9 cellular contexts compared by ENCODE assay signal in the genomic region with DNA sequence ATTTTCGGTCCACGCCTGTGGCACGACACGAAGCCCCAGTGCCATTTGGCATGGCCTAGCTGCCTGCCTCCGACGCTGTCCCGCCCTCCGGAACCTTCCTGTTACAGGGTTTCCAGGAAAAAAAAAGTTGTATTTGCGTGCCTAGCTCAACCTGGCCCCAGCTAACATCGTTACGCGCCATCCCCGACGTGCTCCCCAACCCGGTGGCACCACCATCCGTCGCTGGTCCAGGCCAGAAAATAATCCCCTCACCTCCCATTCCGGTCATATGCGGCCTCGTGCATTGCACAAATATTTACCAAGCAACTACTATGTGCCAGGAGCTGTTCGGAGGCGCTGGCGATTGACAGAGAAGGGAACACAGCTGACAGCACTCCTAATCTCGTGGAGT. TPM values are rescaled to one million over a fixed set of nuclear protein-coding genes. Genes with fewer than 3 reads are reported as not detected.
DNase-seq lines count a peak whose midpoint lies in the region; ATAC-seq and TF ChIP-seq lines count a peak whose summit lies in the region.
"Had no signal": no experiment of that assay in that cellular context is flagged by ENCODE, and none has a peak within 500 bp of the region (broad histone marks: within the 10 kb centered on the region; RNA-seq: fewer than 3 reads in every experiment).

No MANE protein-coding gene starts in this region.

- no peak overlapping the region for H2BK120ac ChIP-seq in neuronal stem cell (ENCODE audit: low read depth, low read length)

- no peaks in the 10 kb centered on the region for H3K79me1 ChIP-seq in neuronal stem cell (ENCODE audit: low read depth, low read length)

- no peak overlapping the region for H3K27ac ChIP-seq in CD4-positive, CD25-positive, alpha-beta regulatory T cell (ENCODE audit: insufficient read depth, low read length, poor library complexity, severe bottlenecking)
- H3K27ac ChIP-seq in endodermal cell (ENCODE audit: low read depth, low read length) (no peak overlapping the region), neuronal stem cell (replicated peaks; ENCODE audit: low read length) (no peak overlapping the region)

- H3K9me3 Mint-ChIP-seq in CD4-positive, CD25-positive, alpha-beta regulatory T cell, result no peaks in the 10 kb centered on the region
- peaks cover 16% of the 10 kb centered on the region for H3K9me3 Mint-ChIP-seq in endodermal cell

- no peak overlapping the region for H3K27ac Mint-ChIP-seq in CD4-positive, CD25-positive, alpha-beta regulatory T cell
- H3K27ac Mint-ChIP-seq in endodermal cell, result no peak overlapping the region

- H3K18ac ChIP-seq in neuronal stem cell (ENCODE audit: low read length), result peak overlapping the region; percentile 86

- no peaks in the 10 kb centered on the region for H3K9me3 ChIP-seq in CD4-positive, CD25-positive, alpha-beta regulatory T cell (ENCODE audit: control insufficient read depth in 2 of 2, low read length in 2 of 2)
- peaks cover 6% of the 10 kb centered on the region; the same call in 1 of the 2 replicates for H3K9me3 ChIP-seq in NT2/D1 (ENCODE audit: insufficient read depth, low read length)
- no peaks in the 10 kb centered on the region for H3K9me3 ChIP-seq in endodermal cell (ENCODE audit: control insufficient read depth, low read length)
- peaks cover 8 to 9% of the 10 kb centered on the region in 2 donors for H3K9me3 ChIP-seq in neuronal stem cell (replicated peaks in 1 of 2; ENCODE audit: control insufficient read depth in 2 of 2, insufficient read depth in 1 of 2, low read depth in 1 of 2, low read length in 2 of 2)

- H2BK5ac ChIP-seq in neuronal stem cell (ENCODE audit: low read length), result no peak overlapping the region

- H3K27me3 Mint-ChIP-seq in CD4-positive, CD25-positive, alpha-beta regulatory T cell, result peaks cover 45% of the 10 kb centered on the region
- peaks cover 80% of the 10 kb centered on the region for H3K27me3 Mint-ChIP-seq in endodermal cell (ENCODE audit: insufficient read depth)

- H3K27me3 ChIP-seq in CD4-positive, CD25-positive, alpha-beta regulatory T cell (ENCODE audit: control insufficient read depth, insufficient read depth, low read length), result no peaks in the 10 kb centered on the region
- peaks cover 49% of the 10 kb centered on the region for H3K27me3 ChIP-seq in NT2/D1 (ENCODE audit: insufficient read depth, insufficient read length)
- peaks cover 42% of the 10 kb centered on the region for H3K27me3 ChIP-seq in endodermal cell (ENCODE audit: control insufficient read depth, insufficient read depth, low read length, poor library complexity, severe bottlenecking)
- H3K27me3 ChIP-seq in neuronal stem cell (ENCODE audit: control insufficient read depth in 3 of 3, insufficient read depth in 3 of 3, low read depth in 1 of 3, low read length in 3 of 3), result peaks cover 0 to 25% (median 8%) of the 10 kb centered on the region in 3 experiments

- no peak for ATAC-seq in CD4-positive, CD25-positive, alpha-beta regulatory T cell (ENCODE audit: low read depth in 2 of 2)
- ATAC-seq in HG03432 (IDR thresholded peaks at IDR 0.05; ENCODE audit: unreplicated experiment), result no peak
- no peak for ATAC-seq in HG02840 (IDR thresholded peaks at IDR 0.05; ENCODE audit: low FRiP score, unreplicated experiment)
- no peak for ATAC-seq in GM19467 (IDR thresholded peaks at IDR 0.05; ENCODE audit: unreplicated experiment)

- no peak overlapping the region for H3K23ac ChIP-seq in neuronal stem cell (ENCODE audit: low read depth, low read length, poor library complexity)

- H2AFZ ChIP-seq in neuronal stem cell (ENCODE audit: low read length), result peak overlapping the region; percentile 93

- H3K36me3 Mint-ChIP-seq in CD4-positive, CD25-positive, alpha-beta regulatory T cell, result no peaks in the 10 kb centered on the region
- no peaks in the 10 kb centered on the region for H3K36me3 Mint-ChIP-seq in endodermal cell (ENCODE audit: low read depth)

- H3K4me1 Mint-ChIP-seq in CD4-positive, CD25-positive, alpha-beta regulatory T cell, result peaks cover 0 to 15% (median 4%) of the 10 kb centered on the region in 4 donors
- H3K4me1 Mint-ChIP-seq in endodermal cell, result peaks cover under 1% of the 10 kb centered on the region

- no peak overlapping the region for H2BK12ac ChIP-seq in neuronal stem cell (ENCODE audit: low read length)

- H4K8ac ChIP-seq in neuronal stem cell (ENCODE audit: low read depth, low read length), result no peak overlapping the region

- H3K4me3 Mint-ChIP-seq in CD4-positive, CD25-positive, alpha-beta regulatory T cell, result peak overlapping the region; percentile 58 to 82 (median 76)
- peak overlapping the region; percentile 47 for H3K4me3 Mint-ChIP-seq in endodermal cell

- no peaks in the 10 kb centered on the region for H3K36me3 ChIP-seq in CD4-positive, CD25-positive, alpha-beta regulatory T cell (ENCODE audit: control insufficient read depth, insufficient read depth, low read length)
- H3K36me3 ChIP-seq in NT2/D1 (ENCODE audit: insufficient read depth, insufficient read length, low read length), result no peaks in the 10 kb centered on the region
- no peaks in the 10 kb centered on the region for H3K36me3 ChIP-seq in endodermal cell (ENCODE audit: control insufficient read depth, insufficient read depth, low read length)
- no peaks in the 10 kb centered on the region for H3K36me3 ChIP-seq in neuronal stem cell (replicated peaks in 1 of 2; ENCODE audit: control insufficient read depth in 2 of 2, insufficient read depth in 2 of 2, low read length in 2 of 2)

- 77 to 88% methylated on average over 20 to 24 of the region's 24 CpGs for WGBS in endodermal cell (ENCODE audit: insufficient coverage in 1 of 2, insufficient read length in 1 of 2), 2 experiments
- no CpG with 5 or more reads among the region's 24 CpGs for WGBS in neuronal stem cell (ENCODE audit: extremely low coverage in 2 of 2, insufficient read length in 2 of 2, insufficient replicate concordance in 1 of 2), 2 donors

- peak overlapping the region; percentile 92 for H3K4me2 ChIP-seq in neuronal stem cell (ENCODE audit: insufficient read depth, low read length, poor library complexity, severe bottlenecking)

- no peak overlapping the region for H4K91ac ChIP-seq in neuronal stem cell (ENCODE audit: low read depth, low read length, poor library complexity)

- H2BK15ac ChIP-seq in neuronal stem cell (ENCODE audit: low read length), result no peak overlapping the region

- H3K9ac ChIP-seq in NT2/D1 (ENCODE audit: insufficient read length, low read depth), result peak overlapping the region; percentile 73
- H3K9ac ChIP-seq in endodermal cell (ENCODE audit: extremely low read depth, low read length, poor library complexity, severe bottlenecking), result no peak overlapping the region
- H3K9ac ChIP-seq in neuronal stem cell (ENCODE audit: low read depth, low read length, poor library complexity), result peak overlapping the region; percentile 64

- peak overlapping the region; percentile 19 for H3K4me3 ChIP-seq in CD4-positive, CD25-positive, alpha-beta regulatory T cell (ENCODE audit: low read depth, low read length)
- peak overlapping the region; percentile 68 for H3K4me3 ChIP-seq in NT2/D1 (ENCODE audit: insufficient read length, low read depth)
- peak overlapping the region; percentile 75 for H3K4me3 ChIP-seq in endodermal cell (ENCODE audit: low read length)
- peak overlapping the region; percentile 43 to 49 for H3K4me3 ChIP-seq in neuronal stem cell (ENCODE audit: low read length in 2 of 2)

- no peak overlapping the region for H3K14ac ChIP-seq in neuronal stem cell (ENCODE audit: low read length)

- no peak for TF ChIP-seq CTCF in endodermal cell (conservative IDR thresholded peaks at IDR 0.05)

- H2AK5ac ChIP-seq in neuronal stem cell (ENCODE audit: low read depth, low read length), result peak overlapping the region; percentile 68

- H3K4ac ChIP-seq in neuronal stem cell (ENCODE audit: low read length), result no peak overlapping the region

- H3K4me1 ChIP-seq in CD4-positive, CD25-positive, alpha-beta regulatory T cell (ENCODE audit: control insufficient read depth, insufficient read depth, low read length, poor library complexity, severe bottlenecking), result peaks cover 11% of the 10 kb centered on the region
- H3K4me1 ChIP-seq in NT2/D1 (ENCODE audit: insufficient read depth, insufficient read length), result peaks cover 13% of the 10 kb centered on the region
- no peaks in the 10 kb centered on the region for H3K4me1 ChIP-seq in endodermal cell (ENCODE audit: control insufficient read depth, insufficient read depth, low read length)
- H3K4me1 ChIP-seq in neuronal stem cell (ENCODE audit: control insufficient read depth in 2 of 2, insufficient read depth in 1 of 2, low read depth in 1 of 2, low read length in 2 of 2), result peaks cover 2 to 11% of the 10 kb centered on the region in 2 donors

- DNase-seq in CD4-positive, CD25-positive, alpha-beta regulatory T cell, result peak in 1 of 3 donors; percentile 72
- no peak for DNase-seq in NT2/D1 (ENCODE audit: low read depth, low spot score)
- no peak for DNase-seq in endodermal cell
- no peak for DNase-seq in neuronal stem cell (ENCODE audit: low spot score)
- DNase-seq in NCI-H345 treated with DMSO at 0.1 percent for 48 hours (lab: John Stamatoyannopoulos, UW; ENCODE audit: unreplicated experiment), result no peak

RNA-seq across cellular contexts. Expression of gene CYP1A1, which starts 1.4 kb away (rescaled TPM):
- total RNA-seq in CD4-positive, CD25-positive, alpha-beta regulatory T cell, result not detected
- not detected for polyA plus RNA-seq in CD4-positive, CD25-positive, alpha-beta regulatory T cell
- total RNA-seq in endodermal cell, result not detected
- polyA plus RNA-seq in endodermal cell (2013, experiment 1 of 2), result 0.21 TPM
- 0.21 TPM for polyA plus RNA-seq in endodermal cell (2013, experiment 2 of 2)
- 0.56 TPM for polyA plus RNA-seq in neuronal stem cell (2013, experiment 1 of 2)
- 0.33 TPM for polyA plus RNA-seq in neuronal stem cell (2013, experiment 2 of 2)

RNA-seq across cellular contexts. Expression of gene CYP1A2, which starts 21.9 kb away (rescaled TPM):
- not detected for total RNA-seq in CD4-positive, CD25-positive, alpha-beta regulatory T cell
- not detected for polyA plus RNA-seq in CD4-positive, CD25-positive, alpha-beta regulatory T cell
- total RNA-seq in endodermal cell, result not detected
- polyA plus RNA-seq in endodermal cell (2013, experiment 1 of 2), result not detected
- not detected for polyA plus RNA-seq in endodermal cell (2013, experiment 2 of 2)
- not detected for polyA plus RNA-seq in neuronal stem cell (2013, experiment 1 of 2)
- polyA plus RNA-seq in neuronal stem cell (2013, experiment 2 of 2), result not detected
- total RNA-seq: T-helper 1 cell treated with Interleukin-12 subunit alpha and Interleukin-12 subunit beta and Interleukin-4 antibody, amounts not matched to agents 30 ng/mL and 1 ng/mL, for 36 hours had no signal

RNA-seq across cellular contexts. Expression of gene EDC3, which starts 30.9 kb away (rescaled TPM):
- 22.3 TPM for total RNA-seq in CD4-positive, CD25-positive, alpha-beta regulatory T cell
- 10 to 100 TPM; 22.2 to 30.2 (median 26.8) TPM for polyA plus RNA-seq in CD4-positive, CD25-positive, alpha-beta regulatory T cell
- total RNA-seq in endodermal cell, result 10 to 100 TPM; 44.5 to 48.3 TPM
- polyA plus RNA-seq in endodermal cell (2013, experiment 1 of 2), result 34.2 TPM
- 28.6 TPM for polyA plus RNA-seq in endodermal cell (2013, experiment 2 of 2)
- polyA plus RNA-seq in neuronal stem cell (2013, experiment 1 of 2), result 31.9 TPM
- 30.1 TPM for polyA plus RNA-seq in neuronal stem cell (2013, experiment 2 of 2)

RNA-seq across cellular contexts. Expression of gene CSK, which starts 55.1 kb away (rescaled TPM):
- 257 TPM for total RNA-seq in CD4-positive, CD25-positive, alpha-beta regulatory T cell
- 100 to 1,000 TPM; 131 to 151 (median 141) TPM for polyA plus RNA-seq in CD4-positive, CD25-positive, alpha-beta regulatory T cell
- 10 to 100 TPM; 64.3 to 68.5 TPM for total RNA-seq in endodermal cell
- 47.2 TPM for polyA plus RNA-seq in endodermal cell (2013, experiment 1 of 2)
- polyA plus RNA-seq in endodermal cell (2013, experiment 2 of 2), result 45.1 TPM
- polyA plus RNA-seq in neuronal stem cell (2013, experiment 1 of 2), result 40.7 TPM
- polyA plus RNA-seq in neuronal stem cell (2013, experiment 2 of 2), result 40.4 TPM

Comparison
In these comparisons a context has a peak if more than half of its experiments do, and no peak if none do; other contexts are left out.
1. H3K4me3 ChIP-seq: peak in every context shown above with its lines; median percentile 75 in endodermal cell; 68 in NT2/D1; 46 in neuronal stem cell; 19 in CD4-positive, CD25-positive, alpha-beta regulatory T cell.